ENCODE assay signal across 10 cellular contexts in genomic region chr22:29994027-29994715, GRCh38.
DNase-seq lines count a peak whose midpoint lies in the region; ATAC-seq and TF ChIP-seq lines count a peak whose summit lies in the region.
"Had no signal": no experiment of that assay in that cellular context is flagged by ENCODE, and none has a peak within 500 bp of the region (broad histone marks: within the 10 kb centered on the region; RNA-seq: fewer than 3 reads in every experiment).

No MANE protein-coding gene starts in this region.

- H3K4me1 ChIP-seq in adipocyte (ENCODE audit: control insufficient read depth, insufficient read depth, low read length) = peaks cover 22% of the 10 kb centered on the region

- H3K36me3 ChIP-seq in adipocyte (ENCODE audit: control insufficient read depth, insufficient read depth, low read length, severe bottlenecking) = peaks cover 19% of the 10 kb centered on the region

- H3K9ac ChIP-seq in adipocyte (ENCODE audit: low read length) = no peak overlapping the region

- no peaks in the 10 kb centered on the region for H3K9me3 ChIP-seq in adipocyte (ENCODE audit: control insufficient read depth, low read length)

- ATAC-seq in HG02938 (IDR thresholded peaks at IDR 0.05; ENCODE audit: unreplicated experiment) (no peak), GM21529 (IDR thresholded peaks at IDR 0.05; ENCODE audit: unreplicated experiment) (no peak)

- H3K27me3 ChIP-seq in adipocyte (replicated peaks; ENCODE audit: control insufficient read depth, insufficient read depth, low read length) = no peaks in the 10 kb centered on the region

- H3K27ac ChIP-seq in C4-2B = peak overlapping the region; percentile 72; the same call in 1 of the 2 replicates

- DNase-seq in HS-5 (ENCODE audit: low read depth) (peak; percentile 81), adipocyte (ENCODE audit: low read depth) (peak; percentile 62), lung microvascular endothelial cell (ENCODE audit: low read depth in 2 of 2) (peak; percentile 29 to 67), DMS79 (lab: John Stamatoyannopoulos, UW) (no peak)
- DNase-seq in activated CD8-positive, alpha-beta memory T cell treated with anti-CD3 and anti-CD28 coated beads, Interleukin-2, amount 50 U/mL, for 48 hours = no peak
- DNase-seq: activated gamma-delta T cell treated with Interleukin-2 at 50 U/mL for 16 hours, NCI-H187 had no signal

- H3K4me3 ChIP-seq in adipocyte (ENCODE audit: low read length) = no peak overlapping the region

- peak; percentile 26 for TF ChIP-seq CTCF in C4-2B (conservative IDR thresholded peaks at IDR 0.05)

Comparison
In these comparisons a context has a peak if more than half of its experiments do, and no peak if none do; other contexts are left out.
1. DNase-seq: peak in HS-5 (single experiment), adipocyte (single experiment) and lung microvascular endothelial cell (2 of 2); none in DMS79 (single experiment) and activated CD8-positive, alpha-beta memory T cell treated with anti-CD3 and anti-CD28 coated beads, Interleukin-2, amount 50 U/mL, for 48 hours (single experiment).